ENCODE assay signal across 20 cellular contexts in the genomic region with DNA sequence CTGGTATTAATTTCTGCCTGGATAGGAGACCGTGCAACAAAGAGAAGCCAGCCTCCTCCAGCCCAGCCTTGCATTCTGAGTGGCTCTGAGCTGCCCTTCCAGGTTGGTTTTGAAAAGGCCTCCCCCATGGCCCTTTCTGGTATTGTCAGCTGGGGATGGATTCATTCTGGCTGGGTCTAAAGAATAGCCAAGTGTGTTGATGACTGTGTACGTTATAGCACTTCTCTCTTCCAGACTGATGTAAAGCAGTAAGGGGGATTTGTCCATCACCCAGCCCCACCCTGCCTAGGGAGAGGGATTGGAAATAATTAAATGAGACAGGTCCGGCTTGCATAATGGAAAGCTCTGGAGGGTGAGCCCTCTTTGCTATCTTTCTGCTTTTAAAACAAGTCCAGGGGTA.
DNase-seq lines count a peak whose midpoint lies in the region; ATAC-seq, FAIRE-seq and TF ChIP-seq lines count a peak whose summit lies in the region.
"Had no signal": no experiment of that assay in that cellular context is flagged by ENCODE, and none has a peak within 500 bp of the region (broad histone marks: within the 10 kb centered on the region; RNA-seq: fewer than 3 reads in every experiment).

No MANE protein-coding gene starts in this region.

- H3K4me1 ChIP-seq in HepG2 (ENCODE audit: insufficient read depth, low read length) (peaks cover 49% of the 10 kb centered on the region), right lobe of liver (no peaks in the 10 kb centered on the region)

- CTCF ChIA-PET in HepG2 (lab: Yijun Ruan, JAX; ENCODE audit: low intra/inter-chr PET ratio, low total read pairs) = interaction anchor here (2.8 kb wide), 1 partner anchor 160 kb away, joined by 20 read pairs; no protein-coding TSS in a partner anchor

- H3K9ac ChIP-seq in HepG2 (ENCODE audit: insufficient read depth, low read depth, low read length) = no peak overlapping the region
- H3K9ac ChIP-seq: GM23248 had no signal

- H3K4me1 Mint-ChIP-seq in brain (peaks cover 89% of the 10 kb centered on the region), nephron progenitor cell (peaks cover 94% of the 10 kb centered on the region)

- peaks cover 5% of the 10 kb centered on the region for H3K27me3 Mint-ChIP-seq in brain
- no peaks in the 10 kb centered on the region for H3K27me3 Mint-ChIP-seq in nephron progenitor cell (ENCODE audit: low read depth, poor library complexity)

- no peak for TF ChIP-seq RAD21 in HepG2 (CRISPR knock-in tag; IDR thresholded peaks at IDR 0.05)

- TF ChIP-seq CTCF in HepG2 (CRISPR knock-in tag; IDR thresholded peaks at IDR 0.05) (no peak), right lobe of liver (IDR thresholded peaks at IDR 0.05) (no peak), brain (conservative IDR thresholded peaks at IDR 0.05) (no peak), nephron progenitor cell (IDR thresholded peaks at IDR 0.05) (no peak)

- TF ChIP-seq POLR2A in HepG2 (IDR thresholded peaks at IDR 0.05; ENCODE audit: insufficient read depth in 1 of 2, low read depth in 2 of 2, low read length in 2 of 2) (no peak), right lobe of liver (IDR thresholded peaks at IDR 0.05) (no peak)

- no peaks in the 10 kb centered on the region for H3K9me3 ChIP-seq in HepG2 (ENCODE audit: low read length)
- no peaks in the 10 kb centered on the region for H3K9me3 ChIP-seq in right lobe of liver

- H3K4me3 Mint-ChIP-seq in brain = peak overlapping the region in 1 of 5 experiments; percentile 20
- H3K4me3 Mint-ChIP-seq in nephron progenitor cell = no peak overlapping the region

- H2AFZ ChIP-seq in HepG2 (ENCODE audit: low read length) = no peak overlapping the region
- H2AFZ ChIP-seq: GM23248 had no signal

- no peak for ATAC-seq in HepG2
- no peak for ATAC-seq in right lobe of liver
- ATAC-seq in GM21786 (IDR thresholded peaks at IDR 0.05; ENCODE audit: unreplicated experiment) = no peak
- no peak for ATAC-seq in activated CD4-positive, CD25-positive, alpha-beta regulatory T cell treated with anti-CD3 and anti-CD28 coated beads, Interleukin-2, amount 50 U/mL, for 24 hours

- H3K27me3 ChIP-seq in HepG2 (ENCODE audit: control insufficient read depth in 1 of 2, insufficient read depth in 2 of 2, low read length in 2 of 2) = no peaks in the 10 kb centered on the region
- H3K27me3 ChIP-seq in right lobe of liver = no peaks in the 10 kb centered on the region

- H3K36me3 Mint-ChIP-seq in brain (peaks cover 16% of the 10 kb centered on the region), nephron progenitor cell (ENCODE audit: low read depth) (peaks cover 20% of the 10 kb centered on the region)

- in situ Hi-C loops in HepG2 (cut with HindIII; ENCODE audit: extremely low pct_ligation_motif_present, low pct_unique_long_range_greater_than_20kb) = no loop called here

- H3K27ac ChIP-seq in HepG2 (ENCODE audit: extremely low read length, insufficient read depth, low read length) (no peak overlapping the region), right lobe of liver (no peak overlapping the region)
- H3K27ac ChIP-seq: GM23248 had no signal

- H3K9me3 Mint-ChIP-seq in brain (no peaks in the 10 kb centered on the region), nephron progenitor cell (no peaks in the 10 kb centered on the region)

- FAIRE-seq in HepG2 (lab: Jason Lieb, UNC) = no peak
- FAIRE-seq: A204.1, GM12891, GM18507 had no signal

- H3K36me3 ChIP-seq in HepG2 (replicated peaks in 1 of 2; ENCODE audit: control insufficient read depth in 1 of 2, insufficient read depth in 2 of 2, low read length in 2 of 2) (peaks cover 21 to 47% of the 10 kb centered on the region in 2 experiments), right lobe of liver (no peaks in the 10 kb centered on the region)

- POLR2A ChIA-PET in HepG2 (lab: Yijun Ruan, JAX) = no interaction called here

- H4K20me1 ChIP-seq in HepG2 (ENCODE audit: insufficient read depth, low read length) = no peaks in the 10 kb centered on the region

- intact Hi-C loops in HepG2 (cut with micrococcal nuclease; ENCODE audit: unreplicated experiment) = loop anchor here (10.0 kb wide), 1 partner anchor 118 kb away; no protein-coding TSS in a partner anchor
- intact Hi-C loops in right lobe of liver (cut with DNase I) = no loop called here

- H3K4me2 ChIP-seq in HepG2 (ENCODE audit: low read depth, low read length) = no peak overlapping the region

- H3K4me3 ChIP-seq in HepG2 (replicated peaks in 1 of 3; ENCODE audit: insufficient read depth in 1 of 3, low read depth in 2 of 3, low read length in 3 of 3) = no peak overlapping the region
- H3K4me3 ChIP-seq in right lobe of liver = no peak overlapping the region
- H3K4me3 ChIP-seq: GM23248 had no signal

- peaks cover 15% of the 10 kb centered on the region for H3K79me2 ChIP-seq in HepG2 (ENCODE audit: insufficient read depth, low read length)

- H3K27ac Mint-ChIP-seq in brain (peak overlapping the region; percentile 41 to 99 (median 89)), nephron progenitor cell (peak overlapping the region; percentile 43)

- 100% methylated on average over 3 of the region's 3 CpGs for WGBS in HepG2 (ENCODE audit: low lambda C conversion rate)
- WGBS in right lobe of liver (ENCODE audit: insufficient coverage, low coverage, low lambda C conversion rate, missing lambda C conversion rate) = 80% methylated on average over 1 of the region's 3 CpGs

- DNase-seq in HepG2 (ENCODE audit: low spot score) = no peak
- no peak for DNase-seq in right lobe of liver
- DNase-seq in nephron progenitor cell = no peak
- no peak for DNase-seq in activated T-cell treated with anti-CD3 and anti-CD28 coated beads, Interleukin-2, amount 50 U/mL, for 48 hours
- DNase-seq in SKM-1 (lab: John Stamatoyannopoulos, UW; ENCODE audit: unreplicated experiment) = no peak
- DNase-seq: GF-D8; GM23248; KG1; MM.1S; NCI-H1092 treated with DMSO at 0.1 percent for 48 hours; NCI-H1694; NCI-H226; NK-92 treated with Interleukin-12 subunit alpha and Interleukin-12 subunit beta, amount 100 ng/mL, for 24 hours; RPMI8226 had no signal

- TF ChIP-seq EP300 in HepG2 (IDR thresholded peaks at IDR 0.05; ENCODE audit: low read depth in 2 of 2, low read length in 2 of 2) = no peak
- TF ChIP-seq EP300 in HepG2 (CRISPR knock-in tag; IDR thresholded peaks at IDR 0.05; ENCODE audit: borderline replicate concordance) = no peak

- BruUV-seq in HepG2 (replicated peaks; lab: Mats Ljungman, UMichigan) = no TSS peak

TF ChIP-seq in HepG2, 621 proteins besides CTCF, POLR2A, EP300 and RAD21:
- TF ChIP-seq ZFX (CRISPR knock-in tag; IDR thresholded peaks at IDR 0.05; ENCODE audit: low read depth) = no peak
- TF ChIP-seq HOXD1 (CRISPR knock-in tag; IDR thresholded peaks at IDR 0.05) = no peak
- no peak for TF ChIP-seq FLYWCH1 (CRISPR knock-in tag; IDR thresholded peaks at IDR 0.05)
- no peak for TF ChIP-seq ZNF788 (CRISPR knock-in tag; IDR thresholded peaks at IDR 0.05; ENCODE audit: borderline replicate concordance)
- TF ChIP-seq SOX5 (CRISPR knock-in tag; IDR thresholded peaks at IDR 0.05; ENCODE audit: borderline replicate concordance) = no peak
- TF ChIP-seq, protein P1, sequence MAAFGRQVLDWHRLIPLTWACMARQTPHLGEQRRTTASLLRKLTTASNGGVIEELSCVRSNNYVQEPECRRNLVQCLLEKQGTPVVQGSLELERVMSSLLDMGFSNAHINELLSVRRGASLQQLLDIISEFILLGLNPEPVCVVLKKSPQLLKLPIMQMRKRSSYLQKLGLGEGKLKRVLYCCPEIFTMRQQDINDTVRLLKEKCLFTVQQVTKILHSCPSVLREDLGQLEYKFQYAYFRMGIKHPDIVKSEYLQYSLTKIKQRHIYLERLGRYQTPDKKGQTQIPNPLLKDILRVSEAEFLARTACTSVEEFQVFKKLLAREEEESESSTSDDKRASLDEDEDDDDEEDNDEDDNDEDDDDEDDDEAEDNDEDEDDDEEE (CRISPR knock-in tag; IDR thresholded peaks at IDR 0.05) = no peak
- TF ChIP-seq PHF8 (CRISPR knock-in tag; IDR thresholded peaks at IDR 0.05) = 0 out of 2 replicates have a peak, but pooled peaks have one; percentile 12
- TF ChIP-seq, protein P2, sequence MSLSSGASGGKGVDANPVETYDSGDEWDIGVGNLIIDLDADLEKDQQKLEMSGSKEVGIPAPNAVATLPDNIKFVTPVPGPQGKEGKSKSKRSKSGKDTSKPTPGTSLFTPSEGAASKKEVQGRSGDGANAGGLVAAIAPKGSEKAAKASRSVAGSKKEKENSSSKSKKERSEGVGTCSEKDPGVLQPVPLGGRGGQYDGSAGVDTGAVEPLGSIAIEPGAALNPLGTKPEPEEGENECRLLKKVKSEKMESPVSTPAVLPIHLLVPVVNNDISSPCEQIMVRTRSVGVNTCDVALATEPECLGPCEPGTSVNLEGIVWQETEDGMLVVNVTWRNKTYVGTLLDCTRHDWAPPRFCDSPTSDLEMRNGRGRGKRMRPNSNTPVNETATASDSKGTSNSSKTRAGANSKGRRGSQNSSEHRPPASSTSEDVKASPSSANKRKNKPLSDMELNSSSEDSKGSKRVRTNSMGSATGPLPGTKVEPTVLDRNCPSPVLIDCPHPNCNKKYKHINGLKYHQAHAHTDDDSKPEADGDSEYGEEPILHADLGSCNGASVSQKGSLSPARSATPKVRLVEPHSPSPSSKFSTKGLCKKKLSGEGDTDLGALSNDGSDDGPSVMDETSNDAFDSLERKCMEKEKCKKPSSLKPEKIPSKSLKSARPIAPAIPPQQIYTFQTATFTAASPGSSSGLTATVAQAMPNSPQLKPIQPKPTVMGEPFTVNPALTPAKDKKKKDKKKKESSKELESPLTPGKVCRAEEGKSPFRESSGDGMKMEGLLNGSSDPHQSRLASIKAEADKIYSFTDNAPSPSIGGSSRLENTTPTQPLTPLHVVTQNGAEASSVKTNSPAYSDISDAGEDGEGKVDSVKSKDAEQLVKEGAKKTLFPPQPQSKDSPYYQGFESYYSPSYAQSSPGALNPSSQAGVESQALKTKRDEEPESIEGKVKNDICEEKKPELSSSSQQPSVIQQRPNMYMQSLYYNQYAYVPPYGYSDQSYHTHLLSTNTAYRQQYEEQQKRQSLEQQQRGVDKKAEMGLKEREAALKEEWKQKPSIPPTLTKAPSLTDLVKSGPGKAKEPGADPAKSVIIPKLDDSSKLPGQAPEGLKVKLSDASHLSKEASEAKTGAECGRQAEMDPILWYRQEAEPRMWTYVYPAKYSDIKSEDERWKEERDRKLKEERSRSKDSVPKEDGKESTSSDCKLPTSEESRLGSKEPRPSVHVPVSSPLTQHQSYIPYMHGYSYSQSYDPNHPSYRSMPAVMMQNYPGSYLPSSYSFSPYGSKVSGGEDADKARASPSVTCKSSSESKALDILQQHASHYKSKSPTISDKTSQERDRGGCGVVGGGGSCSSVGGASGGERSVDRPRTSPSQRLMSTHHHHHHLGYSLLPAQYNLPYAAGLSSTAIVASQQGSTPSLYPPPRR (CRISPR knock-in tag; IDR thresholded peaks at IDR 0.05; ENCODE audit: borderline replicate concordance) = no peak
